15 cellular contexts compared by ENCODE assay signal in the genomic region with DNA sequence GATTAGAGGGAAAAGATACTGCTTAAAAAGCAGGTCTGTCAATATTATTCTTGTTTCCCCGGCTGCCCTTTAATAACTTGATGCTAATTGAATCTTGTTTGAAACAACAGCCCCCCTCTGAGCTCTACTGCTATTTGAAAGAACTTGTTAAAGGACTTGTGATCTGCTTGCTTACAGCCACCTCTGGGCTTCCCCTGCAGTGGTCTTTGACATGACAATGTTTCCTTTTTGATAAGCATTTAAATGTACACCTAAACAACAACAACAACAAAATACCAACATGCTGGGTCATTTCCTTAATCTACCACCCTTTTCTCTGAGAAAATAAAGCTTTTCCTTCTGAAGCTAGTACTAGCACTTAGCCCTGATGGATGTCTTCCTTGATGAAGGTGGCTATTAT. TPM values are rescaled to one million over a fixed set of nuclear protein-coding genes. Genes with fewer than 3 reads are reported as not detected.
DNase-seq lines count a peak whose midpoint lies in the region; FAIRE-seq and TF ChIP-seq lines count a peak whose summit lies in the region.
"Had no signal": no experiment of that assay in that cellular context is flagged by ENCODE, and none has a peak within 500 bp of the region (broad histone marks: within the 10 kb centered on the region; RNA-seq: fewer than 3 reads in every experiment).

No MANE protein-coding gene starts in this region.

- CTCF ChIA-PET in endothelial cell of umbilical vein (lab: Charles Lee) (interaction anchor here (0.5 to 1.6 kb wide), 10 partner anchors 11 to 462 kb away, joined by 3 to 20 read pairs (median 4); no protein-coding TSS in a partner anchor), RWPE1 (lab: Yijun Ruan, JAX) (interaction anchor here (0.6 to 0.7 kb wide), 3 partner anchors 75 to 269 kb away, joined by 3 read pairs; no protein-coding TSS in a partner anchor)

- no peak overlapping the region for H2AFZ ChIP-seq in endothelial cell of umbilical vein (ENCODE audit: low read depth, low read length)

- H3K27ac Mint-ChIP-seq in nephron = peak overlapping the region; percentile 2 to 68 (median 41)
- H3K27ac Mint-ChIP-seq: CD8-positive, alpha-beta memory T cell had no signal

- TF ChIP-seq POLR2A in endothelial cell of umbilical vein (IDR thresholded peaks at IDR 0.05; ENCODE audit: low read depth, low read length) = no peak
- no peak for TF ChIP-seq POLR2A in GM12891 (IDR thresholded peaks at IDR 0.05; ENCODE audit: low read depth, low read length)

- H3K27me3 ChIP-seq in endothelial cell of umbilical vein (ENCODE audit: control insufficient read depth in 2 of 2, insufficient read depth in 2 of 2, low read length in 2 of 2) = no peaks in the 10 kb centered on the region
- H3K27me3 ChIP-seq in left ventricle myocardium inferior (ENCODE audit: low read depth) = peaks cover 100% of the 10 kb centered on the region
- H3K27me3 ChIP-seq: BLaER1 had no signal

- H3K9me3 Mint-ChIP-seq in nephron = no peaks in the 10 kb centered on the region

- peak overlapping the region; percentile 7 to 36 (median 13) for H3K4me3 Mint-ChIP-seq in nephron

- no peak for DNase-seq in D721Med (ENCODE audit: insufficient read length, low spot score)
- peak; percentile 35 for DNase-seq in NCI-H69 (lab: John Stamatoyannopoulos, UW)
- DNase-seq in endothelial cell of umbilical vein (ENCODE audit: low read depth, low spot score) = peak; percentile 54
- no peak for DNase-seq in NK-92 treated with Interleukin-12 subunit alpha and Interleukin-12 subunit beta, amount 100 ng/mL, for 24 hours (lab: John Stamatoyannopoulos, UW)
- no peak for DNase-seq in RWPE1 (ENCODE audit: low spot score)
- no peak for DNase-seq in left ventricle myocardium inferior
- DNase-seq in GM12891 (ENCODE audit: insufficient read length, low spot score) = no peak
- DNase-seq: 8988T; AML-193; Caco-2; CD8-positive, alpha-beta memory T cell; GF-D8 had no signal

- H3K4me1 Mint-ChIP-seq in nephron = peaks cover 16% of the 10 kb centered on the region

- BruUV-seq in endothelial cell of umbilical vein (replicated peaks; lab: Mats Ljungman, UMichigan) = no TSS peak

- H3K4me2 ChIP-seq in endothelial cell of umbilical vein (ENCODE audit: insufficient read depth, low read length) = peak overlapping the region; percentile 49
- H3K4me2 ChIP-seq: BLaER1 had no signal

- H3K4me3 ChIP-seq in endothelial cell of umbilical vein (replicated peaks in 1 of 3; ENCODE audit: insufficient read depth in 1 of 3, low read depth in 1 of 3, low read length in 3 of 3) (no peak overlapping the region), left ventricle myocardium inferior (no peak overlapping the region)
- H3K4me3 ChIP-seq: BLaER1 had no signal

- no peaks in the 10 kb centered on the region for H4K20me1 ChIP-seq in endothelial cell of umbilical vein (replicated peaks; ENCODE audit: control insufficient read depth, extremely low read depth, insufficient read depth, low read length)
- H4K20me1 ChIP-seq: BLaER1 had no signal

- intact Hi-C loops in endothelial cell of umbilical vein (cut with micrococcal nuclease) (no loop called here), left ventricle myocardium inferior (cut with micrococcal nuclease) (no loop called here)

- H3K36me3 ChIP-seq in endothelial cell of umbilical vein (ENCODE audit: control insufficient read depth in 2 of 2, extremely low read depth in 1 of 2, insufficient read depth in 2 of 2, low read length in 2 of 2) = no peaks in the 10 kb centered on the region
- H3K36me3 ChIP-seq in left ventricle myocardium inferior = no peaks in the 10 kb centered on the region
- H3K36me3 ChIP-seq: BLaER1 had no signal

- peaks cover 3% of the 10 kb centered on the region for H3K79me2 ChIP-seq in endothelial cell of umbilical vein (ENCODE audit: control insufficient read depth, insufficient read depth, low read length)

- H3K4me1 ChIP-seq in endothelial cell of umbilical vein (ENCODE audit: control insufficient read depth, extremely low read depth, insufficient read depth, low read length) (peaks cover 30% of the 10 kb centered on the region), left ventricle myocardium inferior (peaks cover 32% of the 10 kb centered on the region)
- H3K4me1 ChIP-seq: BLaER1 had no signal

- H3K9me1 ChIP-seq in endothelial cell of umbilical vein (replicated peaks; ENCODE audit: control insufficient read depth, extremely low read depth, insufficient read depth, low read length) = no peaks in the 10 kb centered on the region

- dilution Hi-C loops in endothelial cell of umbilical vein (cut with MboI; ENCODE audit: extremely low pct_ligation_motif_present, low sequenced_read_pairs) = no loop called here

- POLR2A ChIA-PET in endothelial cell of umbilical vein (lab: Charles Lee) = interaction anchor here (1.1 kb wide), 1 partner anchor 13 kb away, joined by 3 read pairs; no protein-coding TSS in a partner anchor
- POLR2A ChIA-PET in RWPE1 (lab: Yijun Ruan, JAX; ENCODE audit: low non-redundant PET) = no interaction called here

- H3K9me3 ChIP-seq in endothelial cell of umbilical vein (replicated peaks; ENCODE audit: control insufficient read depth, insufficient read depth, low read length) = no peaks in the 10 kb centered on the region
- no peaks in the 10 kb centered on the region for H3K9me3 ChIP-seq in left ventricle myocardium inferior (replicated peaks)
- H3K9me3 ChIP-seq: Caco-2 had no signal

- FAIRE-seq in D721Med (lab: Jason Lieb, UNC) (peak; percentile 29), endothelial cell of umbilical vein (lab: Jason Lieb, UNC) (peak; percentile 84), GM12891 (lab: Jason Lieb, UNC) (no peak)

- no peak for TF ChIP-seq CTCF in D721Med (IDR thresholded peaks at IDR 0.05; ENCODE audit: insufficient read depth, missing control alignments)
- no peak for TF ChIP-seq CTCF in endothelial cell of umbilical vein (IDR thresholded peaks at IDR 0.05; ENCODE audit: extremely low read depth in 1 of 2, insufficient read depth in 1 of 2, low read depth in 1 of 2, low read length in 2 of 2)
- no peak for TF ChIP-seq CTCF in nephron (IDR thresholded peaks at IDR 0.05; ENCODE audit: unreplicated experiment in 3 of 3)
- TF ChIP-seq CTCF in RWPE1 (conservative IDR thresholded peaks at IDR 0.05; ENCODE audit: low read depth) = no peak
- TF ChIP-seq CTCF in left ventricle myocardium inferior (IDR thresholded peaks at IDR 0.05; ENCODE audit: borderline replicate concordance) = no peak

- H3K9ac ChIP-seq in endothelial cell of umbilical vein (replicated peaks; ENCODE audit: extremely low read depth, insufficient read depth, low read length) = no peak overlapping the region
- H3K9ac ChIP-seq: BLaER1 had no signal

- H3K27ac ChIP-seq in endothelial cell of umbilical vein (ENCODE audit: insufficient read depth, low read depth, low read length) (no peak overlapping the region), RWPE1 (no peak overlapping the region), left ventricle myocardium inferior (replicated peaks) (no peak overlapping the region)
- H3K27ac ChIP-seq: BLaER1 had no signal

- no peaks in the 10 kb centered on the region for H3K36me3 Mint-ChIP-seq in nephron (ENCODE audit: low read depth)

- peaks cover 59% of the 10 kb centered on the region for H3K27me3 Mint-ChIP-seq in nephron (ENCODE audit: low read depth)

TF ChIP-seq in endothelial cell of umbilical vein, 7 proteins besides CTCF, POLR2A, EP300 and RAD21 (continues in another document):
- TF ChIP-seq, protein P1, sequence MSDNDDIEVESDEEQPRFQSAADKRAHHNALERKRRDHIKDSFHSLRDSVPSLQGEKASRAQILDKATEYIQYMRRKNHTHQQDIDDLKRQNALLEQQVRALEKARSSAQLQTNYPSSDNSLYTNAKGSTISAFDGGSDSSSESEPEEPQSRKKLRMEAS (IDR thresholded peaks at IDR 0.05; ENCODE audit: insufficient read depth, insufficient read length) = no peak

TF ChIP-seq in GM12891, 5 proteins besides CTCF, POLR2A, EP300 and RAD21 (continues in another document):
- TF ChIP-seq SPI1 (IDR thresholded peaks at IDR 0.05; ENCODE audit: low read depth, low read length) (no peak), POLR2AphosphoS5 (IDR thresholded peaks at IDR 0.05; ENCODE audit: low read depth, low read length) (no peak), POU2F2 (IDR thresholded peaks at IDR 0.05; ENCODE audit: low read depth, low read length) (no peak), PAX5 (IDR thresholded peaks at IDR 0.05; ENCODE audit: insufficient read depth, low read length, severe bottlenecking) (no peak)

RNA-seq across cellular contexts. Expression of gene HOXD1, which starts 3.9 kb away (rescaled TPM):
- total RNA-seq in endothelial cell of umbilical vein = 10.4 and 14.1 TPM in 2 replicates
- polyA plus RNA-seq in endothelial cell of umbilical vein = 6.6 and 8.7 TPM in 2 replicates
- polyA plus RNA-seq in endothelial cell of umbilical vein (2011; cell fraction: cytosol; rRNA removed) = 5.8 and 6.1 TPM in 2 replicates
- 12.7 and 15.6 TPM in 2 replicates for polyA plus RNA-seq in endothelial cell of umbilical vein (2011; cell fraction: nucleus; rRNA removed)
- 12.0 and 23.9 TPM in 2 replicates for polyA plus RNA-seq in endothelial cell of umbilical vein (2012)
- polyA minus RNA-seq in endothelial cell of umbilical vein = 2.2 and 3.5 TPM in 2 replicates
- not detected for polyA minus RNA-seq in endothelial cell of umbilical vein (2011; cell fraction: cytosol; rRNA and poly(A)+ RNA removed)
- polyA minus RNA-seq in endothelial cell of umbilical vein (2011; cell fraction: nucleus; rRNA and poly(A)+ RNA removed) = 3.4 and 3.5 TPM in 2 replicates
- total RNA-seq in left ventricle myocardium inferior = not detected
- not detected for polyA plus RNA-seq in GM12891 (2012; ENCODE audit: low read depth, missing spikeins)
- total RNA-seq: Caco-2; CD8-positive, alpha-beta memory T cell; H4 had no signal
- polyA plus RNA-seq: CD8-positive, alpha-beta memory T cell had no signal

RNA-seq across cellular contexts. Expression of gene HOXD3, which starts 35.2 kb away (rescaled TPM):
- total RNA-seq in endothelial cell of umbilical vein (15.3 and 20.9 TPM in 2 replicates), left ventricle myocardium inferior (not detected)
- 2.9 and 3.3 TPM in 2 replicates for polyA plus RNA-seq in endothelial cell of umbilical vein
- polyA plus RNA-seq in endothelial cell of umbilical vein (2011; cell fraction: cytosol; rRNA removed) = 1.6 and 2.2 TPM in 2 replicates
- 11.1 and 12.3 TPM in 2 replicates for polyA plus RNA-seq in endothelial cell of umbilical vein (2011; cell fraction: nucleus; rRNA removed)
- polyA plus RNA-seq in endothelial cell of umbilical vein (2012) = 4.4 and 6.2 TPM in 2 replicates
- polyA minus RNA-seq in endothelial cell of umbilical vein = 4.1 and 7.1 TPM in 2 replicates
- polyA minus RNA-seq in endothelial cell of umbilical vein (2011; cell fraction: cytosol; rRNA and poly(A)+ RNA removed) = not detected
- polyA minus RNA-seq in endothelial cell of umbilical vein (2011; cell fraction: nucleus; rRNA and poly(A)+ RNA removed) = 17.5 and 23.8 TPM in 2 replicates
- not detected for polyA plus RNA-seq in GM12891 (2012; ENCODE audit: low read depth, missing spikeins)
- total RNA-seq: CD8-positive, alpha-beta memory T cell had no signal
- polyA plus RNA-seq: CD8-positive, alpha-beta memory T cell had no signal

RNA-seq across cellular contexts. Expression of gene HOXD4, which starts 41.0 kb away (rescaled TPM):
- total RNA-seq in endothelial cell of umbilical vein (11.5 and 13.7 TPM in 2 replicates), left ventricle myocardium inferior (not detected)
- 7.6 TPM in 2 replicates for polyA plus RNA-seq in endothelial cell of umbilical vein
- 1.2 and 2.2 TPM in 2 replicates for polyA plus RNA-seq in endothelial cell of umbilical vein (2011; cell fraction: cytosol; rRNA removed)
- polyA plus RNA-seq in endothelial cell of umbilical vein (2011; cell fraction: nucleus; rRNA removed) = 58.7 and 63.3 TPM in 2 replicates
- polyA plus RNA-seq in endothelial cell of umbilical vein (2012) = 4.0 and 6.6 TPM in 2 replicates
- 2.7 and 2.9 TPM in 2 replicates for polyA minus RNA-seq in endothelial cell of umbilical vein
- polyA minus RNA-seq in endothelial cell of umbilical vein (2011; cell fraction: cytosol; rRNA and poly(A)+ RNA removed) = not detected
- 10.7 and 10.8 TPM in 2 replicates for polyA minus RNA-seq in endothelial cell of umbilical vein (2011; cell fraction: nucleus; rRNA and poly(A)+ RNA removed)
- not detected for polyA plus RNA-seq in GM12891 (2012; ENCODE audit: low read depth, missing spikeins)
- total RNA-seq: CD8-positive, alpha-beta memory T cell; H4 had no signal
- polyA plus RNA-seq: CD8-positive, alpha-beta memory T cell had no signal

Comparison
In these comparisons a context has a peak if more than half of its experiments do, and no peak if none do; other contexts are left out.
1. DNase-seq: peak in NCI-H69 (single experiment) and endothelial cell of umbilical vein (single experiment); none in D721Med (single experiment), NK-92 treated with Interleukin-12 subunit alpha and Interleukin-12 subunit beta, amount 100 ng/mL, for 24 hours (single experiment), RWPE1 (single experiment), left ventricle myocardium inferior (single experiment) and GM12891 (single experiment).
2. RNA of gene HOXD1, which starts 3.9 kb away (total RNA-seq): 10.4 to 14.1 TPM in endothelial cell of umbilical vein; not detected in left ventricle myocardium inferior (single experiment); every median in the first group is over 10 times any median in the second.
3. RNA of gene HOXD3, which starts 35.2 kb away (total RNA-seq): 15.3 to 20.9 TPM in endothelial cell of umbilical vein; not detected in left ventricle myocardium inferior (single experiment); every median in the first group is over 10 times any median in the second.
4. RNA of gene HOXD4, which starts 41.0 kb away (total RNA-seq): 11.5 to 13.7 TPM in endothelial cell of umbilical vein; not detected in left ventricle myocardium inferior (single experiment); every median in the first group is over 10 times any median in the second.